Comparison of ENCODE assay signal across 8 cellular contexts in genomic region chr12:117188961-117189724, GRCh38. TPM values are rescaled to one million over a fixed set of nuclear protein-coding genes. Genes with fewer than 3 reads are reported as not detected.
DNase-seq lines count a peak whose midpoint lies in the region; ATAC-seq and TF ChIP-seq lines count a peak whose summit lies in the region.

No MANE protein-coding gene starts in this region.

- H3K4me3 Mint-ChIP-seq in IgD-negative memory B cell: peak overlapping the region; percentile 90 to 99 (median 98)

- DNase-seq in caudate nucleus (lab: John Stamatoyannopoulos, UW) (peak in 44 of 61 donors; percentile 5 to 79 (median 32)), kidney tubule cell (ENCODE audit: low spot score) (peak; percentile 65), spleen (no peak), foreskin melanocyte (no peak)
- DNase-seq in stimulated activated CD8-positive, alpha-beta memory T cell treated with anti-CD3 and anti-CD28 coated beads, Interleukin-4, amount 100 ng/mL, for 48 hours: no peak

- peak overlapping the region; percentile 90 for H3K27ac ChIP-seq in C4-2B
- peak overlapping the region; percentile 82 for H3K27ac ChIP-seq in caudate nucleus (ENCODE audit: low read depth, low read length)
- peak overlapping the region; percentile 29 to 89 (median 83) for H3K27ac ChIP-seq in spleen

- H3K9me3 Mint-ChIP-seq in IgD-negative memory B cell: peaks cover 0 to 5% (median 2%) of the 10 kb centered on the region in 3 donors

- ATAC-seq in HG02981 (IDR thresholded peaks at IDR 0.05; ENCODE audit: unreplicated experiment): no peak

- peaks cover 1% of the 10 kb centered on the region for H3K36me3 Mint-ChIP-seq in IgD-negative memory B cell

- peaks cover 17 to 21% (median 18%) of the 10 kb centered on the region in 3 donors for H3K4me1 Mint-ChIP-seq in IgD-negative memory B cell

- H3K36me3 ChIP-seq in spleen: peaks cover 0 to 39% (median 29%) of the 10 kb centered on the region in 6 donors

- H3K27me3 ChIP-seq in spleen (replicated peaks in 1 of 7): no peaks in the 10 kb centered on the region

- no peak for TF ChIP-seq POLR2A in spleen (IDR thresholded peaks at IDR 0.05)

- WGBS in spleen, 5 donors: 43 to 56% (median 53%) methylated on average over 25 of the region's 25 CpGs

- H3K4me1 ChIP-seq in spleen: peaks cover 3 to 55% (median 29%) of the 10 kb centered on the region in 6 donors

- TF ChIP-seq CTCF in C4-2B (conservative IDR thresholded peaks at IDR 0.05): no peak
- no peak for TF ChIP-seq CTCF in spleen (IDR thresholded peaks at IDR 0.05 in 8 of 11, conservative IDR thresholded peaks at IDR 0.05 in 3 of 11)

- H3K9me3 ChIP-seq in spleen: peaks cover 0 to 5% (median 0%) of the 10 kb centered on the region in 8 donors

- intact Hi-C loops in spleen (cut with DNase I; ENCODE audit: low total_unique reads): no loop called here

- no peaks in the 10 kb centered on the region for H3K27me3 Mint-ChIP-seq in IgD-negative memory B cell

- H3K27ac Mint-ChIP-seq in IgD-negative memory B cell: peak overlapping the region; percentile 70 to 95 (median 95)

- peak overlapping the region; percentile 78 to 93 (median 84) for H3K4me3 ChIP-seq in spleen

RNA-seq across cellular contexts. Expression of gene FBXO21, which starts 1.1 kb away (rescaled TPM):
- polyA plus RNA-seq in IgD-negative memory B cell (43.3 TPM), spleen (10 to 100 TPM in 1 of 3 donors, 1 to 10 TPM in 2; 6.3 to 10.5 (median 6.7) TPM)
- 100 to 1,000 TPM in 2 of 7 donors, 10 to 100 TPM in 5; 30.6 to 130 (median 50.0) TPM for total RNA-seq in spleen

Comparison
In these comparisons a context has a peak if more than half of its experiments do, and no peak if none do; other contexts are left out.
1. DNase-seq: peak in caudate nucleus (44 of 61) and kidney tubule cell (single experiment); none in spleen (single experiment), foreskin melanocyte (single experiment) and stimulated activated CD8-positive, alpha-beta memory T cell treated with anti-CD3 and anti-CD28 coated beads, Interleukin-4, amount 100 ng/mL, for 48 hours (single experiment).
2. Peak in every context shown above with its lines, with median percentiles within 50 percentile points of each other: H3K27ac ChIP-seq.